In genomic region chr2:239327536-239328305, GRCh38 we compare ENCODE assay signal across 9 cellular contexts.
DNase-seq lines count a peak whose midpoint lies in the region; ATAC-seq and TF ChIP-seq lines count a peak whose summit lies in the region.
"Had no signal": no experiment of that assay in that cellular context is flagged by ENCODE, and none has a peak within 500 bp of the region (broad histone marks: within the 10 kb centered on the region; RNA-seq: fewer than 3 reads in every experiment).

No MANE protein-coding gene starts in this region.

- peak overlapping the region; percentile 74 for H3K27ac Mint-ChIP-seq in activated CD4-positive, alpha-beta T cell treated with anti-CD3 and anti-CD28 coated beads for 36 hours
- H3K27ac Mint-ChIP-seq in activated CD4-positive, alpha-beta memory T cell treated with anti-CD3 and anti-CD28 coated beads, Interleukin-2, amount 10 ng/mL, durations not matched to agents 7 days and 5 days = peak overlapping the region; percentile 88

- peaks cover 5% of the 10 kb centered on the region for H3K27me3 Mint-ChIP-seq in activated CD4-positive, alpha-beta T cell treated with anti-CD3 and anti-CD28 coated beads for 36 hours
- H3K27me3 Mint-ChIP-seq in activated CD4-positive, alpha-beta memory T cell treated with anti-CD3 and anti-CD28 coated beads, Interleukin-2, amount 10 ng/mL, durations not matched to agents 7 days and 5 days = no peaks in the 10 kb centered on the region

- peaks cover 27 to 60% of the 10 kb centered on the region in 2 donors for H3K4me1 ChIP-seq in thyroid gland

- no peak for TF ChIP-seq POLR2A in thyroid gland (IDR thresholded peaks at IDR 0.05)

- no peaks in the 10 kb centered on the region for H3K27me3 ChIP-seq in thyroid gland

- peak overlapping the region; percentile 80 to 94 (median 89) for H3K27ac ChIP-seq in thyroid gland
- H3K27ac ChIP-seq: VCaP had no signal

- CTCF ChIA-PET in activated CD4-positive, alpha-beta T cell treated with anti-CD3 and anti-CD28 coated beads for 36 hours (lab: Charles Lee) = interaction anchor here (1.0 to 1.6 kb wide), 3 partner anchors 10 to 69 kb away, joined by 3 to 4 read pairs (median 4); no protein-coding TSS in a partner anchor
- CTCF ChIA-PET in activated CD4-positive, alpha-beta memory T cell treated with anti-CD3 and anti-CD28 coated beads, Interleukin-2, amount 10 ng/mL, durations not matched to agents 7 days and 5 days (lab: Charles Lee) = interaction anchor here (0.8 to 1.5 kb wide), 2 partner anchors 34 to 60 kb away, joined by 3 read pairs; no protein-coding TSS in a partner anchor

- intact Hi-C loops in activated CD4-positive, alpha-beta T cell treated with anti-CD3 and anti-CD28 coated beads for 36 hours (cut with DNase I, micrococcal nuclease) = loop anchor here (1.0 to 5.0 kb wide), 9 partner anchors 29 to 810 kb away; partner anchors contain the start of gene COPS9 (in 1 of the 2)
- intact Hi-C loops in thyroid gland (cut with DNase I) = no loop called here

- H3K9me3 Mint-ChIP-seq in activated CD4-positive, alpha-beta T cell treated with anti-CD3 and anti-CD28 coated beads for 36 hours (ENCODE audit: low read depth) = no peaks in the 10 kb centered on the region
- no peaks in the 10 kb centered on the region for H3K9me3 Mint-ChIP-seq in activated CD4-positive, alpha-beta memory T cell treated with anti-CD3 and anti-CD28 coated beads, Interleukin-2, amount 10 ng/mL, durations not matched to agents 7 days and 5 days

- peak overlapping the region; percentile 17 for H3K4me3 Mint-ChIP-seq in activated CD4-positive, alpha-beta T cell treated with anti-CD3 and anti-CD28 coated beads for 36 hours
- peak overlapping the region; percentile 9 for H3K4me3 Mint-ChIP-seq in activated CD4-positive, alpha-beta memory T cell treated with anti-CD3 and anti-CD28 coated beads, Interleukin-2, amount 10 ng/mL, durations not matched to agents 7 days and 5 days

- ATAC-seq in activated CD4-positive, alpha-beta T cell treated with anti-CD3 and anti-CD28 coated beads for 36 hours = peak; percentile 20
- ATAC-seq in left lobe of liver = no peak

- no peaks in the 10 kb centered on the region for H3K36me3 ChIP-seq in thyroid gland

- DNase-seq in activated CD4-positive, alpha-beta T cell treated with anti-CD3 and anti-CD28 coated beads for 36 hours = peak; percentile 49
- no peak for DNase-seq in activated CD4-positive, alpha-beta T cell treated with anti-CD3 and anti-CD28 coated beads for 4 hours
- DNase-seq in activated CD4-positive, alpha-beta memory T cell treated with anti-CD3 and anti-CD28 coated beads, Interleukin-2, amount 10 ng/mL, durations not matched to agents 7 days and 5 days = no peak
- peak; percentile 45 for DNase-seq in left lobe of liver (ENCODE audit: low spot score)
- DNase-seq in thyroid gland = no peak
- DNase-seq in stimulated activated CD4-positive, alpha-beta T cell treated with anti-CD3 and anti-CD28 coated beads, Interleukin-12 subunit alpha, Interleukin-12 subunit beta, amount 100 ng/mL, for 4 hours = no peak
- DNase-seq in NCI-H1092 treated with DMSO at 0.1 percent for 48 hours (lab: John Stamatoyannopoulos, UW) = no peak
- DNase-seq in foreskin melanocyte = no peak

- H3K4me1 Mint-ChIP-seq in activated CD4-positive, alpha-beta T cell treated with anti-CD3 and anti-CD28 coated beads for 36 hours = peaks cover 69% of the 10 kb centered on the region
- peaks cover 73% of the 10 kb centered on the region for H3K4me1 Mint-ChIP-seq in activated CD4-positive, alpha-beta memory T cell treated with anti-CD3 and anti-CD28 coated beads, Interleukin-2, amount 10 ng/mL, durations not matched to agents 7 days and 5 days

- 74 to 86% methylated on average over 9 to 10 of the region's 11 CpGs for WGBS in thyroid gland, 2 donors

- H3K9me3 ChIP-seq in thyroid gland = no peaks in the 10 kb centered on the region

- H3K4me3 ChIP-seq in thyroid gland (replicated peaks in 1 of 3) = no peak overlapping the region

- peaks cover 20% of the 10 kb centered on the region for H3K36me3 Mint-ChIP-seq in activated CD4-positive, alpha-beta T cell treated with anti-CD3 and anti-CD28 coated beads for 36 hours (ENCODE audit: low read depth)
- peaks cover 23% of the 10 kb centered on the region for H3K36me3 Mint-ChIP-seq in activated CD4-positive, alpha-beta memory T cell treated with anti-CD3 and anti-CD28 coated beads, Interleukin-2, amount 10 ng/mL, durations not matched to agents 7 days and 5 days (ENCODE audit: low read depth)

- TF ChIP-seq CTCF in thyroid gland (IDR thresholded peaks at IDR 0.05) = no peak

- POLR2A ChIA-PET in activated CD4-positive, alpha-beta T cell treated with anti-CD3 and anti-CD28 coated beads for 36 hours (lab: Charles Lee) = interaction anchor here (2.4 kb wide), 1 partner anchor 12 kb away, joined by 6 read pairs; no protein-coding TSS in a partner anchor
- POLR2A ChIA-PET in activated CD4-positive, alpha-beta memory T cell treated with anti-CD3 and anti-CD28 coated beads, Interleukin-2, amount 10 ng/mL, durations not matched to agents 7 days and 5 days (lab: Charles Lee) = interaction anchor here (0.8 to 2.6 kb wide), 10 partner anchors 9 to 73 kb away, joined by 3 to 19 read pairs (median 4); partner anchors contain the start of gene HDAC4

Comparison
In these comparisons a context has a peak if more than half of its experiments do, and no peak if none do; other contexts are left out.
1. DNase-seq: peak in activated CD4-positive, alpha-beta T cell treated with anti-CD3 and anti-CD28 coated beads for 36 hours (single experiment) and left lobe of liver (single experiment); none in activated CD4-positive, alpha-beta T cell treated with anti-CD3 and anti-CD28 coated beads for 4 hours (0 of 2), activated CD4-positive, alpha-beta memory T cell treated with anti-CD3 and anti-CD28 coated beads, Interleukin-2, amount 10 ng/mL, durations not matched to agents 7 days and 5 days (single experiment), thyroid gland (0 of 2), stimulated activated CD4-positive, alpha-beta T cell treated with anti-CD3 and anti-CD28 coated beads, Interleukin-12 subunit alpha, Interleukin-12 subunit beta, amount 100 ng/mL, for 4 hours (single experiment), NCI-H1092 treated with DMSO at 0.1 percent for 48 hours (single experiment) and foreskin melanocyte (single experiment).